9 cellular contexts compared by ENCODE assay signal in genomic region chr3:14142567-14143270, GRCh38. TPM values are rescaled to one million over a fixed set of nuclear protein-coding genes. Genes with fewer than 3 reads are reported as not detected.
DNase-seq lines count a peak whose midpoint lies in the region; ATAC-seq and TF ChIP-seq lines count a peak whose summit lies in the region.
"Had no signal": no experiment of that assay in that cellular context is flagged by ENCODE, and none has a peak within 500 bp of the region (broad histone marks: within the 10 kb centered on the region; RNA-seq: fewer than 3 reads in every experiment).

No MANE protein-coding gene starts in this region.

- H3K4me1 ChIP-seq in foreskin keratinocyte = peaks cover 34% of the 10 kb centered on the region

- no peaks in the 10 kb centered on the region for H3K27me3 ChIP-seq in foreskin keratinocyte

- H3K27me3 Mint-ChIP-seq in IgD-negative memory B cell = no peaks in the 10 kb centered on the region

- peak overlapping the region; percentile 94 to 99 (median 96) for H3K27ac Mint-ChIP-seq in IgD-negative memory B cell

- H3K4me3 Mint-ChIP-seq in IgD-negative memory B cell = peak overlapping the region in 2 of 4 donors; percentile 19 to 45

- H3K9me3 Mint-ChIP-seq in IgD-negative memory B cell = no peaks in the 10 kb centered on the region

- ATAC-seq in foreskin keratinocyte = peak; percentile 6
- ATAC-seq in HG02884 (IDR thresholded peaks at IDR 0.05; ENCODE audit: unreplicated experiment) = no peak
- no peak for ATAC-seq in GM18520 (IDR thresholded peaks at IDR 0.05; ENCODE audit: unreplicated experiment)

- peaks cover 10% of the 10 kb centered on the region for H3K36me3 Mint-ChIP-seq in IgD-negative memory B cell

- H3K27ac ChIP-seq in foreskin keratinocyte = peak overlapping the region; percentile 61

- peaks cover 10 to 16% (median 16%) of the 10 kb centered on the region in 3 donors for H3K4me1 Mint-ChIP-seq in IgD-negative memory B cell

- peak; percentile 64 for DNase-seq in activated T-cell treated with anti-CD3 and anti-CD28 coated beads, Interleukin-2, amount 50 U/mL, for 1 hour
- DNase-seq in foreskin keratinocyte (no peak), OCI-M2 (lab: John Stamatoyannopoulos, UW; ENCODE audit: unreplicated experiment) (no peak), Kasumi-1 (lab: John Stamatoyannopoulos, UW) (no peak)
- DNase-seq in stimulated activated CD8-positive, alpha-beta memory T cell treated with anti-CD3 and anti-CD28 coated beads, Interleukin-4, amount 100 ng/mL, for 48 hours = peak; percentile 62
- DNase-seq: NCI-H1436 had no signal

- TF ChIP-seq CTCF in foreskin keratinocyte (conservative IDR thresholded peaks at IDR 0.05) = no peak

RNA-seq across cellular contexts. Expression of gene TMEM43, which starts 17.9 kb away (rescaled TPM):
- polyA plus RNA-seq in IgD-negative memory B cell (40.0 TPM), foreskin keratinocyte (47.8 and 52.2 TPM in 2 replicates)
- total RNA-seq in foreskin keratinocyte = 99.7 and 102 TPM in 2 replicates

RNA-seq across cellular contexts. Expression of gene CHCHD4, which starts 18.0 kb away (rescaled TPM):
- polyA plus RNA-seq in IgD-negative memory B cell (18.7 TPM), foreskin keratinocyte (22.6 and 29.7 TPM in 2 replicates)
- total RNA-seq in foreskin keratinocyte = 23.3 and 27.8 TPM in 2 replicates

RNA-seq across cellular contexts. Expression of gene XPC, which starts 35.7 kb away (rescaled TPM):
- 40.6 TPM for polyA plus RNA-seq in IgD-negative memory B cell
- total RNA-seq in foreskin keratinocyte = 44.8 and 53.3 TPM in 2 replicates
- 23.7 and 26.1 TPM in 2 replicates for polyA plus RNA-seq in foreskin keratinocyte

RNA-seq across cellular contexts. Expression of gene LSM3, which starts 35.9 kb away (rescaled TPM):
- polyA plus RNA-seq in IgD-negative memory B cell (25.3 TPM), foreskin keratinocyte (31.3 and 35.0 TPM in 2 replicates)
- total RNA-seq in foreskin keratinocyte = 21.7 and 24.4 TPM in 2 replicates

Comparison
In these comparisons a context has a peak if more than half of its experiments do, and no peak if none do; other contexts are left out.
1. DNase-seq: peak in activated T-cell treated with anti-CD3 and anti-CD28 coated beads, Interleukin-2, amount 50 U/mL, for 1 hour (single experiment) and stimulated activated CD8-positive, alpha-beta memory T cell treated with anti-CD3 and anti-CD28 coated beads, Interleukin-4, amount 100 ng/mL, for 48 hours (single experiment); none in foreskin keratinocyte (0 of 2), OCI-M2 (single experiment) and Kasumi-1 (0 of 2).